1 cellular context compared by ENCODE assay signal in genomic region chr11:63020671-63021255, GRCh38.
A peak's percentile ranks its signal among the peaks of the same experiment; 100 is the strongest.
TF ChIP-seq lines count a peak whose summit lies in the region.

No MANE protein-coding gene starts in this region.

TF ChIP-seq in WTC11, 78 proteins besides CTCF, POLR2A, EP300 and RAD21 (continued from another document):
- TF ChIP-seq IRF1 (CRISPR knock-in tag; IDR thresholded peaks at IDR 0.05): no peak
- TF ChIP-seq ZBTB43 (CRISPR knock-in tag; IDR thresholded peaks at IDR 0.05): no peak
- TF ChIP-seq NFE2L1 (CRISPR knock-in tag; IDR thresholded peaks at IDR 0.05): no peak
- no peak for TF ChIP-seq GABPB1 (CRISPR knock-in tag; IDR thresholded peaks at IDR 0.05)
- 0 out of 2 replicates have a peak, but pooled peaks have one; percentile 18 for TF ChIP-seq E2F5 (CRISPR knock-in tag; IDR thresholded peaks at IDR 0.05)
- TF ChIP-seq NR2C2 (CRISPR knock-in tag; IDR thresholded peaks at IDR 0.05): no peak
- TF ChIP-seq ETV6 (CRISPR knock-in tag; IDR thresholded peaks at IDR 0.05): peak; percentile 40; the same call in 1 of the 2 replicates
- no peak for TF ChIP-seq ZNF138 (CRISPR knock-in tag; conservative IDR thresholded peaks at IDR 0.05)
- TF ChIP-seq FOXK1 (CRISPR knock-in tag; IDR thresholded peaks at IDR 0.05): no peak
- peak; percentile 46; the same call in 1 of the 2 replicates for TF ChIP-seq PRDM15 (CRISPR knock-in tag; IDR thresholded peaks at IDR 0.05)
- no peak for TF ChIP-seq TCF7 (CRISPR knock-in tag; IDR thresholded peaks at IDR 0.05; ENCODE audit: low read depth)
- TF ChIP-seq ELF4 (CRISPR knock-in tag; IDR thresholded peaks at IDR 0.05; ENCODE audit: low read depth): no peak
- TF ChIP-seq OVOL2 (CRISPR knock-in tag; IDR thresholded peaks at IDR 0.05; ENCODE audit: borderline replicate concordance): no peak
- TF ChIP-seq ZNF317 (CRISPR knock-in tag; IDR thresholded peaks at IDR 0.05; ENCODE audit: borderline replicate concordance, low read depth): no peak
- TF ChIP-seq SMAD4 (CRISPR knock-in tag; IDR thresholded peaks at IDR 0.05): no peak
- no peak for TF ChIP-seq ZMAT4 (CRISPR knock-in tag; IDR thresholded peaks at IDR 0.05)
- 0 out of 2 replicates have a peak, but pooled peaks have one; percentile 22 for TF ChIP-seq AR (CRISPR knock-in tag; IDR thresholded peaks at IDR 0.05)
- no peak for TF ChIP-seq PREB (CRISPR knock-in tag; IDR thresholded peaks at IDR 0.05; ENCODE audit: borderline replicate concordance)
- TF ChIP-seq GTF2I (CRISPR knock-in tag; conservative IDR thresholded peaks at IDR 0.05): no peak
- TF ChIP-seq ZNF671 (CRISPR knock-in tag; IDR thresholded peaks at IDR 0.05): no peak
- TF ChIP-seq CREB1 (CRISPR knock-in tag; IDR thresholded peaks at IDR 0.05): no peak
- TF ChIP-seq TP53 (CRISPR knock-in tag; IDR thresholded peaks at IDR 0.05): no peak
- no peak for TF ChIP-seq ZNF416 (CRISPR knock-in tag; IDR thresholded peaks at IDR 0.05)
- TF ChIP-seq ZNF425 (CRISPR knock-in tag; conservative IDR thresholded peaks at IDR 0.05): no peak
- no peak for TF ChIP-seq USF1 (CRISPR knock-in tag; IDR thresholded peaks at IDR 0.05)
- peak; percentile 63; the same call in 1 of the 2 replicates for TF ChIP-seq MAX (CRISPR knock-in tag; IDR thresholded peaks at IDR 0.05)
- TF ChIP-seq E2F1 (CRISPR knock-in tag; IDR thresholded peaks at IDR 0.05): no peak
- TF ChIP-seq MYBL2 (CRISPR knock-in tag; IDR thresholded peaks at IDR 0.05): no peak
